Comparison of ENCODE assay signal across 8 cellular contexts in genomic region chr5:172714491-172715420, GRCh38. TPM values are rescaled to one million over a fixed set of nuclear protein-coding genes. Genes with fewer than 3 reads are reported as not detected.
A peak's percentile ranks its signal among the peaks of the same experiment; 100 is the strongest.
DNase-seq lines count a peak whose midpoint lies in the region; ATAC-seq and TF ChIP-seq lines count a peak whose summit lies in the region.

No MANE protein-coding gene starts in this region.

- no peaks in the 10 kb centered on the region for H3K79me2 ChIP-seq in DND-41 (ENCODE audit: insufficient read depth, low read length)
- H3K79me2 ChIP-seq in Loucy (ENCODE audit: insufficient read depth, low read length), result no peaks in the 10 kb centered on the region

- no peak overlapping the region for H3K27ac ChIP-seq in DND-41 (ENCODE audit: low read length)

- H3K9ac ChIP-seq in DND-41 (ENCODE audit: low read depth, low read length) (no peak overlapping the region), Loucy (ENCODE audit: low read depth, low read length, poor library complexity, severe bottlenecking) (no peak overlapping the region), skeletal muscle satellite cell (ENCODE audit: low read depth, low read length) (peak overlapping the region; percentile 57)

- no peaks in the 10 kb centered on the region for H3K9me2 ChIP-seq in Loucy (replicated peaks; ENCODE audit: low read depth, low read length)

- H3K36me3 ChIP-seq in DND-41 (ENCODE audit: insufficient read depth, low read length) (no peaks in the 10 kb centered on the region), Loucy (ENCODE audit: insufficient read depth, low read length) (no peaks in the 10 kb centered on the region), skeletal muscle satellite cell (ENCODE audit: insufficient read depth, low read length) (no peaks in the 10 kb centered on the region)

- H4K20me1 ChIP-seq in DND-41 (ENCODE audit: insufficient read depth, low read length) (no peaks in the 10 kb centered on the region), Loucy (ENCODE audit: insufficient read depth, low read length, poor library complexity, severe bottlenecking) (no peaks in the 10 kb centered on the region)

- no peaks in the 10 kb centered on the region for H3K27me3 ChIP-seq in DND-41 (ENCODE audit: insufficient read depth, low read length, poor library complexity)
- no peaks in the 10 kb centered on the region for H3K27me3 ChIP-seq in Loucy (ENCODE audit: insufficient read depth, low read length, poor library complexity, severe bottlenecking)
- no peaks in the 10 kb centered on the region for H3K27me3 ChIP-seq in skeletal muscle satellite cell (ENCODE audit: control insufficient read depth, insufficient read depth, low read length)

- H3K4me1 ChIP-seq in DND-41 (ENCODE audit: insufficient read depth, low read length) (peaks cover 3% of the 10 kb centered on the region; the same call in 1 of the 2 replicates), Loucy (ENCODE audit: insufficient read depth, low read length, poor library complexity, severe bottlenecking) (no peaks in the 10 kb centered on the region), skeletal muscle satellite cell (ENCODE audit: control insufficient read depth, insufficient read depth, low read length) (peaks cover 32% of the 10 kb centered on the region)

- no peaks in the 10 kb centered on the region for H3K9me3 ChIP-seq in DND-41 (ENCODE audit: insufficient read depth, low read length, severe bottlenecking)
- H3K9me3 ChIP-seq in Loucy (ENCODE audit: insufficient read depth, low read depth, low read length), result no peaks in the 10 kb centered on the region
- H3K9me3 ChIP-seq in skeletal muscle satellite cell (replicated peaks; ENCODE audit: low read length), result no peaks in the 10 kb centered on the region

- no peak overlapping the region for H3K4me3 ChIP-seq in DND-41 (ENCODE audit: low read depth in 1 of 2, low read length in 2 of 2)
- H3K4me3 ChIP-seq in Loucy (ENCODE audit: low read length, poor library complexity, severe bottlenecking), result no peak overlapping the region
- no peak overlapping the region for H3K4me3 ChIP-seq in skeletal muscle satellite cell (ENCODE audit: low read length)

- H2AFZ ChIP-seq in DND-41 (ENCODE audit: low read depth, low read length) (no peak overlapping the region), Loucy (ENCODE audit: low read length) (no peak overlapping the region)

- H3K4me2 ChIP-seq in DND-41 (ENCODE audit: insufficient read depth, low read length) (no peak overlapping the region), Loucy (ENCODE audit: low read depth, low read length, poor library complexity, severe bottlenecking) (no peak overlapping the region), skeletal muscle satellite cell (ENCODE audit: low read length) (no peak overlapping the region)

- DNase-seq in DND-41, result peak; percentile 67
- DNase-seq in T-helper 22 cell (ENCODE audit: low read depth), result peak; percentile 29
- DNase-seq in astrocyte of the hippocampus (ENCODE audit: low read depth, low spot score), result peak; percentile 80
- DNase-seq in hippocampal formation (lab: John Stamatoyannopoulos, UW), result peak; percentile 44 to 47

- peak; percentile 83 for TF ChIP-seq CTCF in DND-41 (IDR thresholded peaks at IDR 0.05; ENCODE audit: borderline replicate concordance, extremely low read depth, low read length, poor library complexity, severe bottlenecking)
- peak; percentile 62 for TF ChIP-seq CTCF in Loucy (conservative IDR thresholded peaks at IDR 0.05; ENCODE audit: low read length)

- ATAC-seq in DND-41 (ENCODE audit: insufficient read depth, low read depth) (peak; percentile 82), GM21528 (IDR thresholded peaks at IDR 0.05; ENCODE audit: low FRiP score, unreplicated experiment) (peak; percentile 70), HG02970 (IDR thresholded peaks at IDR 0.05; ENCODE audit: low FRiP score, unreplicated experiment) (no peak)

- no peaks in the 10 kb centered on the region for H3F3A ChIP-seq in Loucy (ENCODE audit: low read depth)

RNA-seq across cellular contexts. Expression of gene DUSP1, which starts 56.2 kb away (rescaled TPM):
- total RNA-seq in skeletal muscle satellite cell (2012; rRNA removed), result 204 and 438 TPM in 2 replicates

Comparison
In these comparisons a context has a peak if more than half of its experiments do, and no peak if none do; other contexts are left out.
1. DNase-seq: peak in every context shown above with its lines; median percentile 80 in astrocyte of the hippocampus; 67 in DND-41; 46 in hippocampal formation; 29 in T-helper 22 cell.